In the genomic region with DNA sequence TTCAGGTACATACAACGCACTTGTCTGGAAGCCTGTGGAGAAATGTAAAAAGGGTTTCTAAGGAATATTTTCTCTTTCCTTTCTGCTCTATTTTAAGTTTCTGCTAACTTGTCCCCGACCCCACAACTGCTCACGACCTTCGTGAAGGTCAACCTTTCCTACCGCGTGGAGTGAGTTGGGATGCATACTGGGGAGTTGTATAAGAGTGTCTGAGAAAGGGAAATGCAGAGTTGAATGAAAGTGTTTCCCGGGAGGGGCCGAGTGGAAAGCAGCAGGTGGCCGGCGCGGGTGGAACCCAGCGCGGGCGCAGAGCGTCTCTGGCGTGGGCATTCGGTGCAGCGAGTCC, we compare ENCODE assay signal across 9 cellular contexts. TPM values are rescaled to one million over a fixed set of nuclear protein-coding genes. Genes with fewer than 3 reads are reported as not detected.
DNase-seq lines count a peak whose midpoint lies in the region; TF ChIP-seq lines count a peak whose summit lies in the region.
"Had no signal": no experiment of that assay in that cellular context is flagged by ENCODE, and none has a peak within 500 bp of the region (broad histone marks: within the 10 kb centered on the region; RNA-seq: fewer than 3 reads in every experiment).

No MANE protein-coding gene starts in this region.

- H3K9ac ChIP-seq in MM.1S (ENCODE audit: low read length) (peak overlapping the region; percentile 41; the same call in 1 of the 2 replicates), fibroblast of lung (ENCODE audit: insufficient read depth, low read length) (no peak overlapping the region)

- DNase-seq in CD14-positive monocyte (ENCODE audit: low spot score) (no peak), MM.1S (no peak), fibroblast of lung (ENCODE audit: low read depth in 2 of 2) (no peak), HFFc6 (no peak), Kasumi-1 (lab: John Stamatoyannopoulos, UW) (no peak), ureter (ENCODE audit: low spot score) (no peak), SHP77 treated with DMSO at 0.1 percent for 48 hours (lab: John Stamatoyannopoulos, UW) (no peak)
- DNase-seq: SIG-M5 had no signal

- H3K27ac ChIP-seq in MM.1S (ENCODE audit: low read length) (no peak overlapping the region), fibroblast of lung (ENCODE audit: insufficient read depth, low read length) (no peak overlapping the region), neutrophil (no peak overlapping the region)

- no peaks in the 10 kb centered on the region for H3K36me3 ChIP-seq in MM.1S (replicated peaks; ENCODE audit: insufficient read depth, low read length)
- H3K36me3 ChIP-seq in fibroblast of lung (ENCODE audit: control insufficient read depth, insufficient read depth, low read length) = no peaks in the 10 kb centered on the region
- H3K36me3 ChIP-seq in neutrophil = no peaks in the 10 kb centered on the region

- H2AFZ ChIP-seq in MM.1S (ENCODE audit: low read length) = peak overlapping the region; percentile 78
- H2AFZ ChIP-seq in fibroblast of lung (ENCODE audit: low read length) = no peak overlapping the region

- H3K27me3 ChIP-seq in MM.1S (replicated peaks; ENCODE audit: insufficient read depth, low read length) (peaks cover 12% of the 10 kb centered on the region), fibroblast of lung (ENCODE audit: control insufficient read depth, insufficient read depth, low read length) (peaks cover 27% of the 10 kb centered on the region), neutrophil (peaks cover 70% of the 10 kb centered on the region)

- H3K9me3 ChIP-seq in MM.1S (replicated peaks; ENCODE audit: insufficient read depth, low read length) = no peaks in the 10 kb centered on the region
- H3K9me3 ChIP-seq in fibroblast of lung (ENCODE audit: control insufficient read depth, insufficient read depth, low read depth, low read length) = no peaks in the 10 kb centered on the region
- H3K9me3 ChIP-seq in neutrophil = no peaks in the 10 kb centered on the region

- peak overlapping the region; percentile 62 for H3K4me3 ChIP-seq in MM.1S (ENCODE audit: low read length)
- H3K4me3 ChIP-seq in fibroblast of lung (replicated peaks in 1 of 4; ENCODE audit: control extremely low read depth in 1 of 4, insufficient read depth in 1 of 4, low read depth in 3 of 4, low read length in 4 of 4) = peak overlapping the region; percentile 13 to 47 (median 30)
- peak overlapping the region; percentile 57 to 69 for H3K4me3 ChIP-seq in neutrophil (ENCODE audit: low read depth in 1 of 2, low read length in 1 of 2)

- H3K4me2 ChIP-seq in MM.1S (ENCODE audit: low read depth, low read length) (peak overlapping the region; percentile 91), fibroblast of lung (ENCODE audit: extremely low read depth, insufficient read depth, low read length) (peak overlapping the region; percentile 44)

- peaks cover 4 to 29% (median 20%) of the 10 kb centered on the region in 7 donors for H3K9me3 Mint-ChIP-seq in CD14-positive monocyte
- H3K9me3 Mint-ChIP-seq in HFFc6 = peaks cover 8% of the 10 kb centered on the region

- TF ChIP-seq CTCF in CD14-positive monocyte (IDR thresholded peaks at IDR 0.05) = no peak
- TF ChIP-seq CTCF in MM.1S (IDR thresholded peaks at IDR 0.05; ENCODE audit: low read length) = no peak
- no peak for TF ChIP-seq CTCF in fibroblast of lung (conservative IDR thresholded peaks at IDR 0.05 in 1 of 2, IDR thresholded peaks at IDR 0.05 in 1 of 2; ENCODE audit: low read depth in 1 of 2, low read length in 2 of 2)
- no peak for TF ChIP-seq CTCF in neutrophil (IDR thresholded peaks at IDR 0.05)
- no peak for TF ChIP-seq CTCF in HFFc6 (IDR thresholded peaks at IDR 0.05)

- H3K4me3 Mint-ChIP-seq in CD14-positive monocyte (peak overlapping the region; percentile 95), HFFc6 (no peak overlapping the region)

- H3K36me3 Mint-ChIP-seq in CD14-positive monocyte = peaks cover 16 to 19% of the 10 kb centered on the region in 2 donors
- peaks cover 18% of the 10 kb centered on the region for H3K36me3 Mint-ChIP-seq in HFFc6 (ENCODE audit: low read depth)

- peaks cover 23% of the 10 kb centered on the region for H3K4me1 Mint-ChIP-seq in CD14-positive monocyte
- peaks cover 11% of the 10 kb centered on the region for H3K4me1 Mint-ChIP-seq in HFFc6 (ENCODE audit: low read depth)

- H3K79me2 ChIP-seq in MM.1S (ENCODE audit: low read length) (no peaks in the 10 kb centered on the region), fibroblast of lung (ENCODE audit: control insufficient read depth, insufficient read depth, low read length) (no peaks in the 10 kb centered on the region)

- H3K27ac Mint-ChIP-seq in CD14-positive monocyte (peak overlapping the region in 4 of 7 donors; percentile 7 to 83 (median 26)), HFFc6 (no peak overlapping the region)

- H3F3A ChIP-seq in MM.1S (ENCODE audit: insufficient read depth, low read length) = no peaks in the 10 kb centered on the region

- H3K4me1 ChIP-seq in MM.1S (ENCODE audit: low read length) (no peaks in the 10 kb centered on the region), fibroblast of lung (ENCODE audit: control insufficient read depth, extremely low read depth, insufficient read depth, low read length) (no peaks in the 10 kb centered on the region), neutrophil (ENCODE audit: control insufficient read depth in 1 of 2, insufficient read depth in 1 of 2, low read depth in 1 of 2, low read length in 1 of 2) (peaks cover 20 to 23% of the 10 kb centered on the region in 2 experiments)

- no peaks in the 10 kb centered on the region for H3K9me2 ChIP-seq in MM.1S (replicated peaks; ENCODE audit: insufficient read depth, low read length)

- H3K27me3 Mint-ChIP-seq in CD14-positive monocyte (ENCODE audit: low read depth in 3 of 3) (peaks cover 49 to 71% (median 54%) of the 10 kb centered on the region in 3 donors), HFFc6 (ENCODE audit: insufficient read depth) (peaks cover 28% of the 10 kb centered on the region)

- intact Hi-C loops in CD14-positive monocyte (cut with micrococcal nuclease) = loop anchor here in 1 of 2 donors (10.0 kb wide), 1 partner anchor 106 kb away; no protein-coding TSS in a partner anchor

- H4K20me1 ChIP-seq in MM.1S (ENCODE audit: insufficient read depth, low read length) = no peaks in the 10 kb centered on the region
- no peaks in the 10 kb centered on the region for H4K20me1 ChIP-seq in fibroblast of lung (ENCODE audit: control insufficient read depth, extremely low read depth, insufficient read depth, low read length)

RNA-seq across cellular contexts. Expression of a gene that starts 17.9 kb away (rescaled TPM):
- polyA plus RNA-seq in CD14-positive monocyte = 10 to 100 TPM; 13.6 to 15.5 TPM
- total RNA-seq in fibroblast of lung = 22.3 and 29.6 TPM in 2 replicates
- polyA plus RNA-seq in fibroblast of lung = 16.9 and 21.3 TPM in 2 replicates
- 13.0 and 14.1 TPM in 2 replicates for polyA plus RNA-seq in fibroblast of lung (2012)
- 3.4 and 4.5 TPM in 2 replicates for polyA minus RNA-seq in fibroblast of lung (ENCODE audit: low replicate concordance)
- 10 to 100 TPM; 19.8 to 26.2 (median 23.0) TPM for total RNA-seq in HFFc6 (2021; fragmentation: NEBNext Ultra II Directional; extraction: Animal tissue kit (Norgen Biotek cat#: 25700))
- total RNA-seq in ureter = 24.8 TPM
